In the genomic region with DNA sequence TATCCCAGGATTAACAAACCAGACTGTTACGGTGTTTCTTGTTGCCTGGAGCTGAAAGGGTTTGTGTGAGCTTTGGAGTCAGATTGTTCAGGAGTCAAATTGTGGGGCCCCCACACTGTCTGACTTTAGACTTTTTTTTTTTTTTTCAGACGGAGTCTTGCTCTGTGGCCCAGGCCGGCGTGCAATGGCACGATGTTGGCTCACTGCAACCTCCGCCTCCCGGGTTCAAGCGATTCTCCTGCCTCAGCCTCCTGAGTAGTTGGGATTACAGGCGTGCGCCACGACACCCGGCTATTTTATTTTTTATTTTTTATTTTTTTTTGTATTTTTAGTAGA, we compare ENCODE assay signal across 8 cellular contexts. TPM values are rescaled to one million over a fixed set of nuclear protein-coding genes. Genes with fewer than 3 reads are reported as not detected.
A peak's percentile ranks its signal among the peaks of the same experiment; 100 is the strongest.
DNase-seq lines count a peak whose midpoint lies in the region; ATAC-seq and TF ChIP-seq lines count a peak whose summit lies in the region.

No MANE protein-coding gene starts in this region.

- H2AFZ ChIP-seq in SU-DHL-6 (ENCODE audit: low read depth, low read length, severe bottlenecking) = no peak overlapping the region

- H3K79me2 ChIP-seq in SU-DHL-6 (ENCODE audit: insufficient read depth, low read length) = peaks cover 16% of the 10 kb centered on the region

- H3K4me3 ChIP-seq in GM12864 (ENCODE audit: low read depth, low read length) = peak overlapping the region; percentile 97
- peak overlapping the region; percentile 100 for H3K4me3 ChIP-seq in SU-DHL-6 (ENCODE audit: insufficient read depth, low read length, poor library complexity, severe bottlenecking)
- peak overlapping the region; percentile 72 for H3K4me3 ChIP-seq in fibroblast of villous mesenchyme (ENCODE audit: low read depth, low read length)
- peak overlapping the region; percentile 85 for H3K4me3 ChIP-seq in retinal pigment epithelial cell (ENCODE audit: low read length)

- DNase-seq in GM12864 (ENCODE audit: low read depth) = no peak
- no peak for DNase-seq in fibroblast of villous mesenchyme (ENCODE audit: low read depth)
- no peak for DNase-seq in retinal pigment epithelial cell (ENCODE audit: low read depth)
- no peak for DNase-seq in NCI-H748 (lab: John Stamatoyannopoulos, UW; ENCODE audit: unreplicated experiment)
- DNase-seq in omental fat pad (ENCODE audit: low spot score) = no peak
- DNase-seq in NCI-H2227 treated with DMSO at 0.1 percent for 48 hours (lab: John Stamatoyannopoulos, UW) = no peak

- no peaks in the 10 kb centered on the region for H4K20me1 ChIP-seq in SU-DHL-6 (ENCODE audit: low read depth, low read length)

- no peaks in the 10 kb centered on the region for H3K27me3 ChIP-seq in SU-DHL-6 (ENCODE audit: low read length)

- no peaks in the 10 kb centered on the region for H3F3A ChIP-seq in SU-DHL-6 (ENCODE audit: insufficient read depth)

- no peaks in the 10 kb centered on the region for H3K9me3 ChIP-seq in SU-DHL-6 (ENCODE audit: insufficient read depth, low read length)

- ATAC-seq in GM18511 (IDR thresholded peaks at IDR 0.05; ENCODE audit: unreplicated experiment) (no peak), omental fat pad (ENCODE audit: low FRiP score) (no peak)

- peak overlapping the region; percentile 92 for H3K9ac ChIP-seq in SU-DHL-6 (ENCODE audit: low read length)

- no peaks in the 10 kb centered on the region for H3K9me2 ChIP-seq in SU-DHL-6 (replicated peaks; ENCODE audit: insufficient read depth, low read length)

- peaks cover 22% of the 10 kb centered on the region; the same call in 1 of the 2 replicates for H3K36me3 ChIP-seq in SU-DHL-6 (ENCODE audit: low read length)

- H3K27ac ChIP-seq in SU-DHL-6 (ENCODE audit: low read depth, low read length) = no peak overlapping the region

- peak overlapping the region; percentile 91 for H3K4me2 ChIP-seq in SU-DHL-6 (ENCODE audit: low read depth, low read length, poor library complexity, severe bottlenecking)

- TF ChIP-seq CTCF in GM12864 (IDR thresholded peaks at IDR 0.05; ENCODE audit: low read depth, low read length, missing control alignments) (no peak), SU-DHL-6 (IDR thresholded peaks at IDR 0.05; ENCODE audit: insufficient read depth, low read length, poor library complexity, severe bottlenecking) (no peak), fibroblast of villous mesenchyme (IDR thresholded peaks at IDR 0.05; ENCODE audit: insufficient read depth, low read depth, low read length) (no peak), retinal pigment epithelial cell (conservative IDR thresholded peaks at IDR 0.05; ENCODE audit: low read depth, low read length) (no peak), omental fat pad (IDR thresholded peaks at IDR 0.05) (no peak)

RNA-seq across cellular contexts. Expression of a gene that starts 0.8 kb away (rescaled TPM):
- total RNA-seq in fibroblast of villous mesenchyme = 19.0 and 25.5 TPM in 2 replicates
- 10 to 100 TPM; 20.2 to 36.6 (median 25.6) TPM for total RNA-seq in omental fat pad

RNA-seq across cellular contexts. Expression of a gene that starts 11.0 kb away (rescaled TPM):
- total RNA-seq in fibroblast of villous mesenchyme (6.9 and 8.1 TPM in 2 replicates), omental fat pad (10 to 100 TPM in 1 of 4 donors, 1 to 10 TPM in 3; 6.1 to 10.9 (median 9.3) TPM)

RNA-seq across cellular contexts. Expression of a gene that starts 11.5 kb away (rescaled TPM):
- 5.2 and 7.4 TPM in 2 replicates for total RNA-seq in fibroblast of villous mesenchyme
- total RNA-seq in omental fat pad = 10 to 100 TPM; 11.2 to 39.3 (median 15.2) TPM

RNA-seq across cellular contexts. Expression of a gene that starts 16.6 kb away (rescaled TPM):
- total RNA-seq in fibroblast of villous mesenchyme (0.97 and 3.0 TPM in 2 replicates), omental fat pad (1 to 10 TPM in 2 of 4 donors, under 1 TPM in 1, not detected in 1; 0.19 to 5.6 (median 2.8) TPM)

RNA-seq across cellular contexts. Expression of a gene that starts 28.5 kb away (rescaled TPM):
- total RNA-seq in fibroblast of villous mesenchyme (2.6 and 3.5 TPM in 2 replicates), omental fat pad (1 to 10 TPM; 2.4 to 8.7 (median 5.1) TPM)
